In genomic region chr20:23585449-23585807, GRCh38 we compare ENCODE assay signal across 2 cellular contexts.
TF ChIP-seq lines count a peak whose summit lies in the region.

No MANE protein-coding gene starts in this region.

TF ChIP-seq in H1, 55 proteins besides CTCF, POLR2A, EP300 and RAD21:
- TF ChIP-seq, protein P1, sequence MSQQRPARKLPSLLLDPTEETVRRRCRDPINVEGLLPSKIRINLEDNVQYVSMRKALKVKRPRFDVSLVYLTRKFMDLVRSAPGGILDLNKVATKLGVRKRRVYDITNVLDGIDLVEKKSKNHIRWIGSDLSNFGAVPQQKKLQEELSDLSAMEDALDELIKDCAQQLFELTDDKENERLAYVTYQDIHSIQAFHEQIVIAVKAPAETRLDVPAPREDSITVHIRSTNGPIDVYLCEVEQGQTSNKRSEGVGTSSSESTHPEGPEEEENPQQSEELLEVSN (IDR thresholded peaks at IDR 0.05), result no peak
- TF ChIP-seq JUN (IDR thresholded peaks at IDR 0.05; ENCODE audit: low read depth, low read length) (no peak), KDM5A (IDR thresholded peaks at IDR 0.05; ENCODE audit: low read length) (no peak), SP1 (IDR thresholded peaks at IDR 0.05; ENCODE audit: low read depth, low read length) (no peak)

TF ChIP-seq in WTC11, 78 proteins besides CTCF, POLR2A, EP300 and RAD21:
- TF ChIP-seq, protein P2, sequence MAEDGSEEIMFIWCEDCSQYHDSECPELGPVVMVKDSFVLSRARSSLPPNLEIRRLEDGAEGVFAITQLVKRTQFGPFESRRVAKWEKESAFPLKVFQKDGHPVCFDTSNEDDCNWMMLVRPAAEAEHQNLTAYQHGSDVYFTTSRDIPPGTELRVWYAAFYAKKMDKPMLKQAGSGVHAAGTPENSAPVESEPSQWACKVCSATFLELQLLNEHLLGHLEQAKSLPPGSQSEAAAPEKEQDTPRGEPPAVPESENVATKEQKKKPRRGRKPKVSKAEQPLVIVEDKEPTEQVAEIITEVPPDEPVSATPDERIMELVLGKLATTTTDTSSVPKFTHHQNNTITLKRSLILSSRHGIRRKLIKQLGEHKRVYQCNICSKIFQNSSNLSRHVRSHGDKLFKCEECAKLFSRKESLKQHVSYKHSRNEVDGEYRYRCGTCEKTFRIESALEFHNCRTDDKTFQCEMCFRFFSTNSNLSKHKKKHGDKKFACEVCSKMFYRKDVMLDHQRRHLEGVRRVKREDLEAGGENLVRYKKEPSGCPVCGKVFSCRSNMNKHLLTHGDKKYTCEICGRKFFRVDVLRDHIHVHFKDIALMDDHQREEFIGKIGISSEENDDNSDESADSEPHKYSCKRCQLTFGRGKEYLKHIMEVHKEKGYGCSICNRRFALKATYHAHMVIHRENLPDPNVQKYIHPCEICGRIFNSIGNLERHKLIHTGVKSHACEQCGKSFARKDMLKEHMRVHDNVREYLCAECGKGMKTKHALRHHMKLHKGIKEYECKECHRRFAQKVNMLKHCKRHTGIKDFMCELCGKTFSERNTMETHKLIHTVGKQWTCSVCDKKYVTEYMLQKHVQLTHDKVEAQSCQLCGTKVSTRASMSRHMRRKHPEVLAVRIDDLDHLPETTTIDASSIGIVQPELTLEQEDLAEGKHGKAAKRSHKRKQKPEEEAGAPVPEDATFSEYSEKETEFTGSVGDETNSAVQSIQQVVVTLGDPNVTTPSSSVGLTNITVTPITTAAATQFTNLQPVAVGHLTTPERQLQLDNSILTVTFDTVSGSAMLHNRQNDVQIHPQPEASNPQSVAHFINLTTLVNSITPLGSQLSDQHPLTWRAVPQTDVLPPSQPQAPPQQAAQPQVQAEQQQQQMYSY (CRISPR knock-in tag; IDR thresholded peaks at IDR 0.05), result no peak
- TF ChIP-seq, protein P3, sequence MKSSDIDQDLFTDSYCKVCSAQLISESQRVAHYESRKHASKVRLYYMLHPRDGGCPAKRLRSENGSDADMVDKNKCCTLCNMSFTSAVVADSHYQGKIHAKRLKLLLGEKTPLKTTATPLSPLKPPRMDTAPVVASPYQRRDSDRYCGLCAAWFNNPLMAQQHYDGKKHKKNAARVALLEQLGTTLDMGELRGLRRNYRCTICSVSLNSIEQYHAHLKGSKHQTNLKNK (CRISPR knock-in tag; IDR thresholded peaks at IDR 0.05), result no peak
- no peak for TF ChIP-seq FOXJ3 (CRISPR knock-in tag; IDR thresholded peaks at IDR 0.05; ENCODE audit: borderline replicate concordance)
- TF ChIP-seq ATF6 (CRISPR knock-in tag; IDR thresholded peaks at IDR 0.05), result no peak
- no peak for TF ChIP-seq ZNF232 (CRISPR knock-in tag; IDR thresholded peaks at IDR 0.05)
- TF ChIP-seq SMAD4 (CRISPR knock-in tag; IDR thresholded peaks at IDR 0.05), result no peak
- no peak for TF ChIP-seq SOX15 (CRISPR knock-in tag; IDR thresholded peaks at IDR 0.05)
- no peak for TF ChIP-seq ESRRA (CRISPR knock-in tag; IDR thresholded peaks at IDR 0.05; ENCODE audit: borderline replicate concordance)
